Comparison of ENCODE assay signal across 29 cellular contexts in the genomic region with DNA sequence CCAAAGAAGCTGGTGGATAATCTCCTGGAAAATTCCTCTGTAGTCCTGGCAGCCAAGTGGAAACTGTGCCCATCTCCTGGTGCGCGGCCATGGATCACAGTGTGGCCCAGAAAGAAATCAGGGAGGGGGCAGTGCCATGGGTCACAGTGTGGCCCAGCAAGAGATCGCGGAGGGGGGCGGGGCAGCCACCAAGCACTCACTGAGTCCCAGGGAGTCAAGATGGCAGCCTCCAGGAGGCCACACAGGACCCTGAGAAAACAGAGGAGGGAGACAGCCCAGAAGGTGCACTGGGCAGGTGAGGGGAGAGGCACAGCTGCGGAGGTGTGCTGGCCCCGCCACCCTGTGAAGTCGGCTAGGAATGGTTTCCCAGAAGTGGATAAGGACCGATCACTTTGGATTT. TPM values are rescaled to one million over a fixed set of nuclear protein-coding genes. Genes with fewer than 3 reads are reported as not detected.
DNase-seq lines count a peak whose midpoint lies in the region; ATAC-seq, FAIRE-seq and TF ChIP-seq lines count a peak whose summit lies in the region.
"Had no signal": no experiment of that assay in that cellular context is flagged by ENCODE, and none has a peak within 500 bp of the region (broad histone marks: within the 10 kb centered on the region; RNA-seq: fewer than 3 reads in every experiment).

No MANE protein-coding gene starts in this region.

- H3K36me3 Mint-ChIP-seq in activated CD4-positive, alpha-beta memory T cell treated with anti-CD3 and anti-CD28 coated beads, Interleukin-2, amount 10 ng/mL, durations not matched to agents 7 days and 5 days (ENCODE audit: low read depth) = no peaks in the 10 kb centered on the region
- no peaks in the 10 kb centered on the region for H3K36me3 Mint-ChIP-seq in activated CD4-positive, alpha-beta memory T cell treated with anti-CD3 and anti-CD28 coated beads for 36 hours
- no peaks in the 10 kb centered on the region for H3K36me3 Mint-ChIP-seq in stimulated activated memory B cell treated with anti-CD40 and anti-IgM and Interleukin-4, amounts not matched to agents 10 μg/mL and 1 μg/mL and 100 μg/mL, for 72 hours
- H3K36me3 Mint-ChIP-seq: CD8-positive, alpha-beta T cell had no signal

- H3K4me1 Mint-ChIP-seq in activated CD4-positive, alpha-beta memory T cell treated with anti-CD3 and anti-CD28 coated beads, Interleukin-2, amount 10 ng/mL, durations not matched to agents 7 days and 5 days = no peaks in the 10 kb centered on the region
- H3K4me1 Mint-ChIP-seq in activated CD4-positive, alpha-beta memory T cell treated with anti-CD3 and anti-CD28 coated beads for 36 hours (ENCODE audit: low read depth) = no peaks in the 10 kb centered on the region
- H3K4me1 Mint-ChIP-seq in stimulated activated memory B cell treated with anti-CD40 and anti-IgM and Interleukin-4, amounts not matched to agents 10 μg/mL and 1 μg/mL and 100 μg/mL, for 72 hours = peaks cover 9% of the 10 kb centered on the region

- H3K27ac ChIP-seq in colonic mucosa (no peak overlapping the region), MM.1S (ENCODE audit: low read length) (no peak overlapping the region)
- H3K27ac ChIP-seq: 22Rv1, C4-2B, SJSA1 had no signal

- H3K9ac ChIP-seq in colonic mucosa (ENCODE audit: low read depth in 2 of 2, low read length in 2 of 2) (no peak overlapping the region), MM.1S (ENCODE audit: low read length) (no peak overlapping the region)

- CTCF ChIA-PET in activated CD4-positive, alpha-beta memory T cell treated with anti-CD3 and anti-CD28 coated beads, Interleukin-2, amount 10 ng/mL, durations not matched to agents 7 days and 5 days (lab: Charles Lee) = no interaction called here
- CTCF ChIA-PET in activated CD4-positive, alpha-beta memory T cell treated with anti-CD3 and anti-CD28 coated beads for 36 hours (lab: Charles Lee) = interaction anchor here (1.3 to 1.8 kb wide), 2 partner anchors 56 to 140 kb away, joined by 3 to 8 read pairs; no protein-coding TSS in a partner anchor

- H3K4me1 ChIP-seq in colonic mucosa = no peaks in the 10 kb centered on the region
- no peaks in the 10 kb centered on the region for H3K4me1 ChIP-seq in MM.1S (ENCODE audit: low read length)
- H3K4me1 ChIP-seq: Caco-2, SJSA1 had no signal

- H3K9me2 ChIP-seq in MM.1S (replicated peaks; ENCODE audit: insufficient read depth, low read length) = no peaks in the 10 kb centered on the region

- H3K4me3 ChIP-seq in colonic mucosa (no peak overlapping the region), MM.1S (ENCODE audit: low read length) (no peak overlapping the region)
- H3K4me3 ChIP-seq: GM23338, SJSA1 had no signal

- no peaks in the 10 kb centered on the region for H3K36me3 ChIP-seq in colonic mucosa
- H3K36me3 ChIP-seq in MM.1S (replicated peaks; ENCODE audit: insufficient read depth, low read length) = no peaks in the 10 kb centered on the region
- H3K36me3 ChIP-seq: SJSA1 had no signal

- POLR2A ChIA-PET in activated CD4-positive, alpha-beta memory T cell treated with anti-CD3 and anti-CD28 coated beads, Interleukin-2, amount 10 ng/mL, durations not matched to agents 7 days and 5 days (lab: Charles Lee) = no interaction called here
- POLR2A ChIA-PET in activated CD4-positive, alpha-beta memory T cell treated with anti-CD3 and anti-CD28 coated beads for 36 hours (lab: Charles Lee) = no interaction called here

- ATAC-seq in stimulated activated memory B cell treated with anti-CD40 and anti-IgM and Interleukin-4, amounts not matched to agents 10 μg/mL and 1 μg/mL and 100 μg/mL, for 72 hours = no peak
- ATAC-seq: CD8-positive, alpha-beta T cell; GM23338 had no signal

- H4K20me1 ChIP-seq in MM.1S (ENCODE audit: insufficient read depth, low read length) = no peaks in the 10 kb centered on the region

- H3K27me3 Mint-ChIP-seq in activated CD4-positive, alpha-beta memory T cell treated with anti-CD3 and anti-CD28 coated beads, Interleukin-2, amount 10 ng/mL, durations not matched to agents 7 days and 5 days = peaks cover 7% of the 10 kb centered on the region
- peaks cover 4% of the 10 kb centered on the region for H3K27me3 Mint-ChIP-seq in activated CD4-positive, alpha-beta memory T cell treated with anti-CD3 and anti-CD28 coated beads for 36 hours
- H3K27me3 Mint-ChIP-seq in stimulated activated memory B cell treated with anti-CD40 and anti-IgM and Interleukin-4, amounts not matched to agents 10 μg/mL and 1 μg/mL and 100 μg/mL, for 72 hours = peaks cover 32% of the 10 kb centered on the region

- no peak overlapping the region for H3K27ac Mint-ChIP-seq in activated CD4-positive, alpha-beta memory T cell treated with anti-CD3 and anti-CD28 coated beads, Interleukin-2, amount 10 ng/mL, durations not matched to agents 7 days and 5 days
- no peak overlapping the region for H3K27ac Mint-ChIP-seq in activated CD4-positive, alpha-beta memory T cell treated with anti-CD3 and anti-CD28 coated beads for 36 hours
- H3K27ac Mint-ChIP-seq in stimulated activated memory B cell treated with anti-CD40 and anti-IgM and Interleukin-4, amounts not matched to agents 10 μg/mL and 1 μg/mL and 100 μg/mL, for 72 hours = no peak overlapping the region
- H3K27ac Mint-ChIP-seq: B cell; CD8-positive, alpha-beta T cell; GM23338 had no signal

- H3K4me2 ChIP-seq in MM.1S (ENCODE audit: low read depth, low read length) = no peak overlapping the region
- H3K4me2 ChIP-seq: GM23338 had no signal

- H3K27me3 ChIP-seq in colonic mucosa = no peaks in the 10 kb centered on the region
- no peaks in the 10 kb centered on the region; the same call in 1 of the 2 replicates for H3K27me3 ChIP-seq in MM.1S (replicated peaks; ENCODE audit: insufficient read depth, low read length)
- H3K27me3 ChIP-seq: SJSA1 had no signal

- no peaks in the 10 kb centered on the region for H3K9me3 Mint-ChIP-seq in activated CD4-positive, alpha-beta memory T cell treated with anti-CD3 and anti-CD28 coated beads, Interleukin-2, amount 10 ng/mL, durations not matched to agents 7 days and 5 days
- H3K9me3 Mint-ChIP-seq in activated CD4-positive, alpha-beta memory T cell treated with anti-CD3 and anti-CD28 coated beads for 36 hours = no peaks in the 10 kb centered on the region
- no peaks in the 10 kb centered on the region for H3K9me3 Mint-ChIP-seq in stimulated activated memory B cell treated with anti-CD40 and anti-IgM and Interleukin-4, amounts not matched to agents 10 μg/mL and 1 μg/mL and 100 μg/mL, for 72 hours
- H3K9me3 Mint-ChIP-seq: CD8-positive, alpha-beta T cell; GM23338 had no signal

- TF ChIP-seq CTCF in colonic mucosa (IDR thresholded peaks at IDR 0.05) (no peak), MM.1S (IDR thresholded peaks at IDR 0.05; ENCODE audit: low read length) (no peak), D721Med (IDR thresholded peaks at IDR 0.05; ENCODE audit: insufficient read depth, missing control alignments) (no peak)

- H3K4me3 Mint-ChIP-seq in activated CD4-positive, alpha-beta memory T cell treated with anti-CD3 and anti-CD28 coated beads, Interleukin-2, amount 10 ng/mL, durations not matched to agents 7 days and 5 days = no peak overlapping the region
- H3K4me3 Mint-ChIP-seq in activated CD4-positive, alpha-beta memory T cell treated with anti-CD3 and anti-CD28 coated beads for 36 hours = no peak overlapping the region
- no peak overlapping the region for H3K4me3 Mint-ChIP-seq in stimulated activated memory B cell treated with anti-CD40 and anti-IgM and Interleukin-4, amounts not matched to agents 10 μg/mL and 1 μg/mL and 100 μg/mL, for 72 hours
- H3K4me3 Mint-ChIP-seq: B cell; CD8-positive, alpha-beta T cell; GM23338 had no signal

- H2AFZ ChIP-seq in MM.1S (ENCODE audit: low read length) = no peak overlapping the region
- H2AFZ ChIP-seq: GM23338 had no signal

- intact Hi-C loops in activated CD4-positive, alpha-beta memory T cell treated with anti-CD3 and anti-CD28 coated beads for 36 hours (cut with micrococcal nuclease) = no loop called here
- intact Hi-C loops in colonic mucosa (cut with DNase I) = no loop called here

- no peak for FAIRE-seq in D721Med (lab: Jason Lieb, UNC)
- FAIRE-seq: GM12891 had no signal

- H3K9me3 ChIP-seq in colonic mucosa (no peaks in the 10 kb centered on the region), MM.1S (replicated peaks; ENCODE audit: insufficient read depth, low read length) (no peaks in the 10 kb centered on the region)
- H3K9me3 ChIP-seq: Caco-2, SJSA1 had no signal

- DNase-seq in activated CD4-positive, alpha-beta memory T cell treated with anti-CD3 and anti-CD28 coated beads, Interleukin-2, amount 10 ng/mL, durations not matched to agents 7 days and 5 days = peak; percentile 9
- no peak for DNase-seq in activated CD4-positive, alpha-beta memory T cell treated with anti-CD3 and anti-CD28 coated beads for 36 hours
- DNase-seq in colonic mucosa = peak; percentile 13
- DNase-seq in islet precursor cell = peak; percentile 35
- peak; percentile 5 for DNase-seq in stimulated activated CD8-positive, alpha-beta memory T cell treated with anti-CD3 and anti-CD28 coated beads, Interleukin-4, amount 100 ng/mL, for 48 hours
- DNase-seq in MM.1S = no peak
- DNase-seq in D721Med (ENCODE audit: insufficient read length, low spot score) = no peak
- DNase-seq: Caco-2, DMS79 treated with DMSO at 0.1 percent for 48 hours, GF-D8, HCEC 1CT, Karpas-422, NCI-H1092 treated with DMSO at 0.1 percent for 48 hours, NCI-H146, NCI-H1930, NCI-H2107, NCI-H446 treated with DMSO at 0.1 percent for 48 hours, NCI-H526, NCI-H82, Right ventricle myocardium superior, RPMI8226 had no signal

- H3F3A ChIP-seq in MM.1S (ENCODE audit: insufficient read depth, low read length) = no peaks in the 10 kb centered on the region

- H3K79me2 ChIP-seq in MM.1S (ENCODE audit: low read length) = no peaks in the 10 kb centered on the region

RNA-seq across cellular contexts. Expression of a gene that starts 8.1 kb away (rescaled TPM):
- total RNA-seq in activated CD4-positive, alpha-beta memory T cell treated with anti-CD3 and anti-CD28 coated beads, Interleukin-2, amount 10 ng/mL, durations not matched to agents 7 days and 5 days = not detected
- total RNA-seq in activated CD4-positive, alpha-beta memory T cell treated with anti-CD3 and anti-CD28 coated beads for 36 hours = not detected
- not detected for total RNA-seq in colonic mucosa
- total RNA-seq: B cell; CD8-positive, alpha-beta T cell; GM23338; SJSA1 had no signal

RNA-seq across cellular contexts. Expression of a gene that starts 27.3 kb away (rescaled TPM):
- total RNA-seq in activated CD4-positive, alpha-beta memory T cell treated with anti-CD3 and anti-CD28 coated beads, Interleukin-2, amount 10 ng/mL, durations not matched to agents 7 days and 5 days = not detected
- total RNA-seq in activated CD4-positive, alpha-beta memory T cell treated with anti-CD3 and anti-CD28 coated beads for 36 hours = not detected
- not detected for total RNA-seq in colonic mucosa
- total RNA-seq: B cell; CD8-positive, alpha-beta T cell; GM23338; SJSA1 had no signal

RNA-seq across cellular contexts. Expression of a gene that starts 50.8 kb away (rescaled TPM):
- not detected for total RNA-seq in activated CD4-positive, alpha-beta memory T cell treated with anti-CD3 and anti-CD28 coated beads, Interleukin-2, amount 10 ng/mL, durations not matched to agents 7 days and 5 days
- total RNA-seq in activated CD4-positive, alpha-beta memory T cell treated with anti-CD3 and anti-CD28 coated beads for 36 hours = not detected
- total RNA-seq in colonic mucosa = under 1 TPM in 1 of 2 donors, not detected in 1; 0.40 TPM
- total RNA-seq: SJSA1 had no signal

Comparison
In these comparisons a context has a peak if more than half of its experiments do, and no peak if none do; other contexts are left out.
1. DNase-seq: peak in activated CD4-positive, alpha-beta memory T cell treated with anti-CD3 and anti-CD28 coated beads, Interleukin-2, amount 10 ng/mL, durations not matched to agents 7 days and 5 days (single experiment), colonic mucosa (single experiment), islet precursor cell (single experiment) and stimulated activated CD8-positive, alpha-beta memory T cell treated with anti-CD3 and anti-CD28 coated beads, Interleukin-4, amount 100 ng/mL, for 48 hours (single experiment); none in activated CD4-positive, alpha-beta memory T cell treated with anti-CD3 and anti-CD28 coated beads for 36 hours (single experiment), MM.1S (single experiment) and D721Med (single experiment).